24 cellular contexts compared by ENCODE assay signal in genomic region chr7:112635742-112636141, GRCh38.
"Had no signal": no experiment of that assay in that cellular context is flagged by ENCODE, and none has a peak within 500 bp of the region (broad histone marks: within the 10 kb centered on the region; RNA-seq: fewer than 3 reads in every experiment).

No MANE protein-coding gene starts in this region.

- H3K27me3 Mint-ChIP-seq: naive B cell; progenitor cell of endocrine pancreas; stimulated activated memory B cell treated with anti-CD40 and anti-IgM and Interleukin-4, amounts not matched to agents 10 μg/mL and 1 μg/mL and 100 μg/mL, for 72 hours; stimulated activated naive CD8-positive, alpha-beta T cell treated with anti-CD3 and anti-CD28 coated beads, Interleukin-15, amount 100 ng/mL, for 72 hours; type B pancreatic cell had no signal

- H3K4me2 ChIP-seq: smooth muscle cell had no signal

- H3K4me1 ChIP-seq: left ventricle myocardium inferior, right atrium auricular region, right lobe of liver, tibial nerve, uterus had no signal

- H3K27ac ChIP-seq: left ventricle myocardium inferior, ovary, right atrium auricular region, right lobe of liver, tibial nerve, uterus had no signal

- H3K27ac Mint-ChIP-seq: mesothelial cell of epicardium; naive B cell; natural killer cell; nephron progenitor cell; progenitor cell of endocrine pancreas; stimulated activated memory B cell treated with anti-CD40 and anti-IgM and Interleukin-4, amounts not matched to agents 10 μg/mL and 1 μg/mL and 100 μg/mL, for 72 hours; stimulated activated naive CD8-positive, alpha-beta T cell treated with anti-CD3 and anti-CD28 coated beads, Interleukin-15, amount 100 ng/mL, for 72 hours; type B pancreatic cell had no signal

- H3K36me3 Mint-ChIP-seq: mesothelial cell of epicardium; naive B cell; natural killer cell; stimulated activated memory B cell treated with anti-CD40 and anti-IgM and Interleukin-4, amounts not matched to agents 10 μg/mL and 1 μg/mL and 100 μg/mL, for 72 hours; type B pancreatic cell had no signal

- H3K27me3 ChIP-seq: ovary, right atrium auricular region, right lobe of liver, tibial nerve, uterus had no signal

- H3K4me3 ChIP-seq: left ventricle myocardium inferior, lung, ovary, right atrium auricular region, right lobe of liver, smooth muscle cell, tibial nerve, uterus had no signal

- H3K4me3 Mint-ChIP-seq: mesothelial cell of epicardium; naive B cell; natural killer cell; nephron progenitor cell; stimulated activated memory B cell treated with anti-CD40 and anti-IgM and Interleukin-4, amounts not matched to agents 10 μg/mL and 1 μg/mL and 100 μg/mL, for 72 hours; stimulated activated naive CD8-positive, alpha-beta T cell treated with anti-CD3 and anti-CD28 coated beads, Interleukin-15, amount 100 ng/mL, for 72 hours; type B pancreatic cell had no signal

- H3K9me3 ChIP-seq: left ventricle myocardium inferior, ovary, right atrium auricular region, right lobe of liver, tibial nerve, uterus had no signal

- H3K9me3 Mint-ChIP-seq: naive B cell; natural killer cell; nephron progenitor cell; stimulated activated memory B cell treated with anti-CD40 and anti-IgM and Interleukin-4, amounts not matched to agents 10 μg/mL and 1 μg/mL and 100 μg/mL, for 72 hours; stimulated activated naive CD8-positive, alpha-beta T cell treated with anti-CD3 and anti-CD28 coated beads, Interleukin-15, amount 100 ng/mL, for 72 hours; type B pancreatic cell had no signal

- H3K4me1 Mint-ChIP-seq: naive B cell; natural killer cell; nephron progenitor cell; stimulated activated memory B cell treated with anti-CD40 and anti-IgM and Interleukin-4, amounts not matched to agents 10 μg/mL and 1 μg/mL and 100 μg/mL, for 72 hours; stimulated activated naive CD8-positive, alpha-beta T cell treated with anti-CD3 and anti-CD28 coated beads, Interleukin-15, amount 100 ng/mL, for 72 hours had no signal

- H3K36me3 ChIP-seq: left ventricle myocardium inferior, ovary, right atrium auricular region, right lobe of liver, tibial nerve, uterus had no signal

- DNase-seq: islet precursor cell; left ventricle myocardium inferior; mesendoderm; naive B cell; natural killer cell; nephron progenitor cell; ovary; right lobe of liver; stimulated activated CD4-positive, alpha-beta T cell treated with anti-CD3 and anti-CD28 coated beads, Interleukin-1b, Interleukin-23, amount 100 ng/mL, for 48 hours; stimulated activated CD4-positive, alpha-beta T cell treated with anti-CD3 and anti-CD28 coated beads, Interleukin-2, amount 100 ng/mL, for 48 hours; stimulated activated CD4-positive, alpha-beta T cell treated with anti-CD3 and anti-CD28 coated beads, Interleukin-4, amount 100 ng/mL, for 4 hours; stimulated activated CD8-positive, alpha-beta memory T cell treated with anti-CD3 and anti-CD28 coated beads, Interleukin-4, amount 100 ng/mL, for 48 hours; stimulated activated naive CD4-positive, alpha-beta T cell treated with Interleukin-2 at 50 U/mL for 16 hours; stimulated activated naive CD8-positive, alpha-beta T cell treated with anti-CD3 and anti-CD28 coated beads, Interleukin-15, amount 100 ng/mL, for 72 hours; substantia nigra; uterus had no signal
